In the genomic region with DNA sequence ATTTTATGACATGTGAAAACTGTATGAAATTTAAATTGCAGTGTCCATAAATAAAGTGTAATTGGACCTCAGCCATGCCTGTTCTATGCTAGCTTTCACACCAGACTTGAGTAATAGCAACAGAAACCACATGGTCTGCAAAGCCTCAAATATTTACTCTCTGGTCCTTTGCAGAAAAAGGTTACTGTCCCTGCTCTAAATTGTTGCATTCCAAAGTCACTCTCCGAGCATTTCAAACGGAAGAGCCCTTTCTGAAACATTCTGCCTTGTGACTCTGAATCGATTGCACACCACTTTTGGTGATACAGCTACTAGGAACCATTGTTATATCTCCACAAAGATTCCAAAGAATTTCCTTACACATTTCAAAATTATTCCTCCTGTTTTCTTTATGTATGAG, we compare ENCODE assay signal across 1 cellular context.
TF ChIP-seq lines count a peak whose summit lies in the region.

No MANE protein-coding gene starts in this region.

TF ChIP-seq in HepG2, 621 proteins besides CTCF, POLR2A, EP300 and RAD21 (continued from another document and continues in another):
- TF ChIP-seq, protein P1, sequence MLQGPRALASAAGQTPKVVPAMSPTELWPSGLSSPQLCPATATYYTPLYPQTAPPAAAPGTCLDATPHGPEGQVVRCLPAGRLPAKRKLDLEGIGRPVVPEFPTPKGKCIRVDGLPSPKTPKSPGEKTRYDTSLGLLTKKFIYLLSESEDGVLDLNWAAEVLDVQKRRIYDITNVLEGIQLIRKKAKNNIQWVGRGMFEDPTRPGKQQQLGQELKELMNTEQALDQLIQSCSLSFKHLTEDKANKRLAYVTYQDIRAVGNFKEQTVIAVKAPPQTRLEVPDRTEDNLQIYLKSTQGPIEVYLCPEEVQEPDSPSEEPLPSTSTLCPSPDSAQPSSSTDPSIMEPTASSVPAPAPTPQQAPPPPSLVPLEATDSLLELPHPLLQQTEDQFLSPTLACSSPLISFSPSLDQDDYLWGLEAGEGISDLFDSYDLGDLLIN (CRISPR knock-in tag; IDR thresholded peaks at IDR 0.05; ENCODE audit: borderline replicate concordance) = no peak
- TF ChIP-seq MAFG (CRISPR knock-in tag; IDR thresholded peaks at IDR 0.05) (no peak), ZSCAN25 (CRISPR knock-in tag; IDR thresholded peaks at IDR 0.05) (0 out of 2 replicates have a peak, but pooled peaks have one; percentile 43), NCOR1 (IDR thresholded peaks at IDR 0.05; ENCODE audit: borderline replicate concordance, low read length) (peak; percentile 56; the same call in 1 of the 2 replicates), ZNF547 (CRISPR knock-in tag; IDR thresholded peaks at IDR 0.05) (0 out of 2 replicates have a peak, but pooled peaks have one; percentile 45), ZSCAN22 (CRISPR knock-in tag; IDR thresholded peaks at IDR 0.05) (no peak), FOXO1 (CRISPR knock-in tag; IDR thresholded peaks at IDR 0.05) (0 out of 2 replicates have a peak, but pooled peaks have one; percentile 32), ZNF550 (CRISPR knock-in tag; IDR thresholded peaks at IDR 0.05; ENCODE audit: borderline replicate concordance) (no peak), ZFP36L1 (CRISPR knock-in tag; IDR thresholded peaks at IDR 0.05) (0 out of 2 replicates have a peak, but pooled peaks have one; percentile 59), PITX1 (CRISPR knock-in tag; IDR thresholded peaks at IDR 0.05) (peak; percentile 61; the same call in 1 of the 2 replicates), CENPX (CRISPR knock-in tag; IDR thresholded peaks at IDR 0.05) (no peak), ZNF570 (CRISPR knock-in tag; IDR thresholded peaks at IDR 0.05; ENCODE audit: borderline replicate concordance) (no peak), ZNF879 (CRISPR knock-in tag; IDR thresholded peaks at IDR 0.05) (no peak), KMT2B (CRISPR knock-in tag; IDR thresholded peaks at IDR 0.05) (peak; percentile 36; the same call in 1 of the 2 replicates), LCORL (IDR thresholded peaks at IDR 0.05) (0 out of 2 replicates have a peak, but pooled peaks have one; percentile 8), LCORL (CRISPR knock-in tag; IDR thresholded peaks at IDR 0.05) (peak; percentile 50; the same call in 1 of the 2 replicates), RAD51 (IDR thresholded peaks at IDR 0.05; ENCODE audit: borderline replicate concordance) (no peak), PHF21A (CRISPR knock-in tag; IDR thresholded peaks at IDR 0.05) (peak; percentile 82), RBAK (CRISPR knock-in tag; IDR thresholded peaks at IDR 0.05) (no peak), HMG20A (CRISPR knock-in tag; IDR thresholded peaks at IDR 0.05; ENCODE audit: borderline replicate concordance) (peak; percentile 86), GLI4 (CRISPR knock-in tag; IDR thresholded peaks at IDR 0.05; ENCODE audit: borderline replicate concordance) (no peak), HOXA5 (CRISPR knock-in tag; IDR thresholded peaks at IDR 0.05) (no peak), CREM (IDR thresholded peaks at IDR 0.05) (peak; percentile 59), CREM (CRISPR knock-in tag; IDR thresholded peaks at IDR 0.05) (no peak), KLF12 (CRISPR knock-in tag; IDR thresholded peaks at IDR 0.05; ENCODE audit: borderline replicate concordance) (no peak), MTA3 (CRISPR knock-in tag; IDR thresholded peaks at IDR 0.05) (no peak), IKZF1 (IDR thresholded peaks at IDR 0.05) (no peak), KLF15 (CRISPR knock-in tag; IDR thresholded peaks at IDR 0.05; ENCODE audit: borderline replicate concordance) (no peak), RFXANK (CRISPR knock-in tag; IDR thresholded peaks at IDR 0.05) (no peak)
- TF ChIP-seq, protein P2, sequence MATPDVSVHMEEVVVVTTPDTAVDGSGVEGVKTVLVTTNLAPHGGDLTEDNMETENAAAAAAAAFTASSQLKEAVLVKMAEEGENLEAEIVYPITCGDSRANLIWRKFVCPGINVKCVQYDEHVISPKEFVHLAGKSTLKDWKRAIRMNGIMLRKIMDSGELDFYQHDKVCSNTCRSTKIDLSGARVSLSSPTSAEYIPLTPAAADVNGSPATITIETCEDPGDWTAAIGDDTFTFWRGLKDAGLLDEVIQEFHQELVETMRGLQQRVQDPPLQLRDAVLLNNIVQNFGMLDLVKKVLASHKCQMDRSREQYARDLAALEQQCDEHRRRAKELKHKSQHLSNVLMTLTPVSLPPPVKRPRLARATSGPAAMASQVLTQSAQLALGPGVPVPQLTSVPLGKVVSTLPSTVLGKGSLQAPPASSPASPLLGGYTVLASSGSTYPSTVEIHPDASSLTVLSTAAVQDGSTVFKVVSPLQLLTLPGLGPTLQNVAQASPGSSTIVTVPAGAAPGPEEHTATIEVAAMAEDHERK (CRISPR knock-in tag; IDR thresholded peaks at IDR 0.05; ENCODE audit: low read depth) = no peak
- TF ChIP-seq, protein P3, sequence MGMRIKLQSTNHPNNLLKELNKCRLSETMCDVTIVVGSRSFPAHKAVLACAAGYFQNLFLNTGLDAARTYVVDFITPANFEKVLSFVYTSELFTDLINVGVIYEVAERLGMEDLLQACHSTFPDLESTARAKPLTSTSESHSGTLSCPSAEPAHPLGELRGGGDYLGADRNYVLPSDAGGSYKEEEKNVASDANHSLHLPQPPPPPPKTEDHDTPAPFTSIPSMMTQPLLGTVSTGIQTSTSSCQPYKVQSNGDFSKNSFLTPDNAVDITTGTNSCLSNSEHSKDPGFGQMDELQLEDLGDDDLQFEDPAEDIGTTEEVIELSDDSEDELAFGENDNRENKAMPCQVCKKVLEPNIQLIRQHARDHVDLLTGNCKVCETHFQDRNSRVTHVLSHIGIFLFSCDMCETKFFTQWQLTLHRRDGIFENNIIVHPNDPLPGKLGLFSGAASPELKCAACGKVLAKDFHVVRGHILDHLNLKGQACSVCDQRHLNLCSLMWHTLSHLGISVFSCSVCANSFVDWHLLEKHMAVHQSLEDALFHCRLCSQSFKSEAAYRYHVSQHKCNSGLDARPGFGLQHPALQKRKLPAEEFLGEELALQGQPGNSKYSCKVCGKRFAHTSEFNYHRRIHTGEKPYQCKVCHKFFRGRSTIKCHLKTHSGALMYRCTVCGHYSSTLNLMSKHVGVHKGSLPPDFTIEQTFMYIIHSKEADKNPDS (CRISPR knock-in tag; IDR thresholded peaks at IDR 0.05) = no peak; the same call in 1 of the 2 replicates
- TF ChIP-seq, protein P4, sequence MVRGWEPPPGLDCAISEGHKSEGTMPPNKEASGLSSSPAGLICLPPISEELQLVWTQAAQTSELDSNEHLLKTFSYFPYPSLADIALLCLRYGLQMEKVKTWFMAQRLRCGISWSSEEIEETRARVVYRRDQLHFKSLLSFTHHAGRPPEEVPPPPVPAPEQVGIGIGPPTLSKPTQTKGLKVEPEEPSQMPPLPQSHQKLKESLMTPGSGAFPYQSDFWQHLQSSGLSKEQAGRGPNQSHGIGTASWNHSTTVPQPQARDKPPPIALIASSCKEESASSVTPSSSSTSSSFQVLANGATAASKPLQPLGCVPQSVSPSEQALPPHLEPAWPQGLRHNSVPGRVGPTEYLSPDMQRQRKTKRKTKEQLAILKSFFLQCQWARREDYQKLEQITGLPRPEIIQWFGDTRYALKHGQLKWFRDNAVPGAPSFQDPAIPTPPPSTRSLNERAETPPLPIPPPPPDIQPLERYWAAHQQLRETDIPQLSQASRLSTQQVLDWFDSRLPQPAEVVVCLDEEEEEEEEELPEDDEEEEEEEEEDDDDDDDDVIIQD (CRISPR knock-in tag; IDR thresholded peaks at IDR 0.05; ENCODE audit: low read depth) = peak; percentile 90
- TF ChIP-seq, protein P5, sequence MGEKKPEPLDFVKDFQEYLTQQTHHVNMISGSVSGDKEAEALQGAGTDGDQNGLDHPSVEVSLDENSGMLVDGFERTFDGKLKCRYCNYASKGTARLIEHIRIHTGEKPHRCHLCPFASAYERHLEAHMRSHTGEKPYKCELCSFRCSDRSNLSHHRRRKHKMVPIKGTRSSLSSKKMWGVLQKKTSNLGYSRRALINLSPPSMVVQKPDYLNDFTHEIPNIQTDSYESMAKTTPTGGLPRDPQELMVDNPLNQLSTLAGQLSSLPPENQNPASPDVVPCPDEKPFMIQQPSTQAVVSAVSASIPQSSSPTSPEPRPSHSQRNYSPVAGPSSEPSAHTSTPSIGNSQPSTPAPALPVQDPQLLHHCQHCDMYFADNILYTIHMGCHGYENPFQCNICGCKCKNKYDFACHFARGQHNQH (CRISPR knock-in tag; IDR thresholded peaks at IDR 0.05) = peak; percentile 33; the same call in 1 of the 2 replicates
- TF ChIP-seq, protein P6, sequence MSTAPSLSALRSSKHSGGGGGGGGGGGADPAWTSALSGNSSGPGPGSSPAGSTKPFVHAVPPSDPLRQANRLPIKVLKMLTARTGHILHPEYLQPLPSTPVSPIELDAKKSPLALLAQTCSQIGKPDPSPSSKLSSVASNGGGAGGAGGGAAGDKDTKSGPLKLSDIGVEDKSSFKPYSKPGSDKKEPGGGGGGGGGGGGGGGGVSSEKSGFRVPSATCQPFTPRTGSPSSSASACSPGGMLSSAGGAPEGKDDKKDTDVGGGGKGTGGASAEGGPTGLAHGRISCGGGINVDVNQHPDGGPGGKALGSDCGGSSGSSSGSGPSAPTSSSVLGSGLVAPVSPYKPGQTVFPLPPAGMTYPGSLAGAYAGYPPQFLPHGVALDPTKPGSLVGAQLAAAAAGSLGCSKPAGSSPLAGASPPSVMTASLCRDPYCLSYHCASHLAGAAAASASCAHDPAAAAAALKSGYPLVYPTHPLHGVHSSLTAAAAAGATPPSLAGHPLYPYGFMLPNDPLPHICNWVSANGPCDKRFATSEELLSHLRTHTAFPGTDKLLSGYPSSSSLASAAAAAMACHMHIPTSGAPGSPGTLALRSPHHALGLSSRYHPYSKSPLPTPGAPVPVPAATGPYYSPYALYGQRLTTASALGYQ (CRISPR knock-in tag; IDR thresholded peaks at IDR 0.05) = peak; percentile 81; the same call in 1 of the 2 replicates
- TF ChIP-seq, protein P7, sequence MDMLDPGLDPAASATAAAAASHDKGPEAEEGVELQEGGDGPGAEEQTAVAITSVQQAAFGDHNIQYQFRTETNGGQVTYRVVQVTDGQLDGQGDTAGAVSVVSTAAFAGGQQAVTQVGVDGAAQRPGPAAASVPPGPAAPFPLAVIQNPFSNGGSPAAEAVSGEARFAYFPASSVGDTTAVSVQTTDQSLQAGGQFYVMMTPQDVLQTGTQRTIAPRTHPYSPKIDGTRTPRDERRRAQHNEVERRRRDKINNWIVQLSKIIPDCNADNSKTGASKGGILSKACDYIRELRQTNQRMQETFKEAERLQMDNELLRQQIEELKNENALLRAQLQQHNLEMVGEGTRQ (IDR thresholded peaks at IDR 0.05; ENCODE audit: low read depth, low read length) = no peak
- TF ChIP-seq, protein P7 (CRISPR knock-in tag; IDR thresholded peaks at IDR 0.05; ENCODE audit: borderline replicate concordance) = peak; percentile 49; the same call in 1 of the 2 replicates
- TF ChIP-seq, protein P8, sequence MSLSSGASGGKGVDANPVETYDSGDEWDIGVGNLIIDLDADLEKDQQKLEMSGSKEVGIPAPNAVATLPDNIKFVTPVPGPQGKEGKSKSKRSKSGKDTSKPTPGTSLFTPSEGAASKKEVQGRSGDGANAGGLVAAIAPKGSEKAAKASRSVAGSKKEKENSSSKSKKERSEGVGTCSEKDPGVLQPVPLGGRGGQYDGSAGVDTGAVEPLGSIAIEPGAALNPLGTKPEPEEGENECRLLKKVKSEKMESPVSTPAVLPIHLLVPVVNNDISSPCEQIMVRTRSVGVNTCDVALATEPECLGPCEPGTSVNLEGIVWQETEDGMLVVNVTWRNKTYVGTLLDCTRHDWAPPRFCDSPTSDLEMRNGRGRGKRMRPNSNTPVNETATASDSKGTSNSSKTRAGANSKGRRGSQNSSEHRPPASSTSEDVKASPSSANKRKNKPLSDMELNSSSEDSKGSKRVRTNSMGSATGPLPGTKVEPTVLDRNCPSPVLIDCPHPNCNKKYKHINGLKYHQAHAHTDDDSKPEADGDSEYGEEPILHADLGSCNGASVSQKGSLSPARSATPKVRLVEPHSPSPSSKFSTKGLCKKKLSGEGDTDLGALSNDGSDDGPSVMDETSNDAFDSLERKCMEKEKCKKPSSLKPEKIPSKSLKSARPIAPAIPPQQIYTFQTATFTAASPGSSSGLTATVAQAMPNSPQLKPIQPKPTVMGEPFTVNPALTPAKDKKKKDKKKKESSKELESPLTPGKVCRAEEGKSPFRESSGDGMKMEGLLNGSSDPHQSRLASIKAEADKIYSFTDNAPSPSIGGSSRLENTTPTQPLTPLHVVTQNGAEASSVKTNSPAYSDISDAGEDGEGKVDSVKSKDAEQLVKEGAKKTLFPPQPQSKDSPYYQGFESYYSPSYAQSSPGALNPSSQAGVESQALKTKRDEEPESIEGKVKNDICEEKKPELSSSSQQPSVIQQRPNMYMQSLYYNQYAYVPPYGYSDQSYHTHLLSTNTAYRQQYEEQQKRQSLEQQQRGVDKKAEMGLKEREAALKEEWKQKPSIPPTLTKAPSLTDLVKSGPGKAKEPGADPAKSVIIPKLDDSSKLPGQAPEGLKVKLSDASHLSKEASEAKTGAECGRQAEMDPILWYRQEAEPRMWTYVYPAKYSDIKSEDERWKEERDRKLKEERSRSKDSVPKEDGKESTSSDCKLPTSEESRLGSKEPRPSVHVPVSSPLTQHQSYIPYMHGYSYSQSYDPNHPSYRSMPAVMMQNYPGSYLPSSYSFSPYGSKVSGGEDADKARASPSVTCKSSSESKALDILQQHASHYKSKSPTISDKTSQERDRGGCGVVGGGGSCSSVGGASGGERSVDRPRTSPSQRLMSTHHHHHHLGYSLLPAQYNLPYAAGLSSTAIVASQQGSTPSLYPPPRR (CRISPR knock-in tag; IDR thresholded peaks at IDR 0.05; ENCODE audit: borderline replicate concordance) = peak; percentile 35; the same call in 1 of the 2 replicates
- TF ChIP-seq, protein P9, sequence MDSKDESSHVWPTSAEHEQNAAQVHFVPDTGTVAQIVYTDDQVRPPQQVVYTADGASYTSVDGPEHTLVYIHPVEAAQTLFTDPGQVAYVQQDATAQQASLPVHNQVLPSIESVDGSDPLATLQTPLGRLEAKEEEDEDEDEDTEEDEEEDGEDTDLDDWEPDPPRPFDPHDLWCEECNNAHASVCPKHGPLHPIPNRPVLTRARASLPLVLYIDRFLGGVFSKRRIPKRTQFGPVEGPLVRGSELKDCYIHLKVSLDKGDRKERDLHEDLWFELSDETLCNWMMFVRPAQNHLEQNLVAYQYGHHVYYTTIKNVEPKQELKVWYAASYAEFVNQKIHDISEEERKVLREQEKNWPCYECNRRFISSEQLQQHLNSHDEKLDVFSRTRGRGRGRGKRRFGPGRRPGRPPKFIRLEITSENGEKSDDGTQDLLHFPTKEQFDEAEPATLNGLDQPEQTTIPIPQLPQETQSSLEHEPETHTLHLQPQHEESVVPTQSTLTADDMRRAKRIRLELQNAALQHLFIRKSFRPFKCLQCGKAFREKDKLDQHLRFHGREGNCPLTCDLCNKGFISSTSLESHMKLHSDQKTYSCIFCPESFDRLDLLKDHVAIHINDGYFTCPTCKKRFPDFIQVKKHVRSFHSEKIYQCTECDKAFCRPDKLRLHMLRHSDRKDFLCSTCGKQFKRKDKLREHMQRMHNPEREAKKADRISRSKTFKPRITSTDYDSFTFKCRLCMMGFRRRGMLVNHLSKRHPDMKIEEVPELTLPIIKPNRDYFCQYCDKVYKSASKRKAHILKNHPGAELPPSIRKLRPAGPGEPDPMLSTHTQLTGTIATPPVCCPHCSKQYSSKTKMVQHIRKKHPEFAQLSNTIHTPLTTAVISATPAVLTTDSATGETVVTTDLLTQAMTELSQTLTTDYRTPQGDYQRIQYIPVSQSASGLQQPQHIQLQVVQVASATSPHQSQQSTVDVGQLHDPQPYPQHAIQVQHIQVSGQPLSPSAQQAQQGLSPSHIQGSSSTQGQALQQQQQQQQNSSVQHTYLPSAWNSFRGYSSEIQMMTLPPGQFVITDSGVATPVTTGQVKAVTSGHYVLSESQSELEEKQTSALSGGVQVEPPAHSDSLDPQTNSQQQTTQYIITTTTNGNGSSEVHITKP (CRISPR knock-in tag; IDR thresholded peaks at IDR 0.05; ENCODE audit: low read depth) = no peak
